In genomic region chr22:50620861-50621490, GRCh38 we compare ENCODE assay signal across 8 cellular contexts. TPM values are rescaled to one million over a fixed set of nuclear protein-coding genes. Genes with fewer than 3 reads are reported as not detected.
A peak's percentile ranks its signal among the peaks of the same experiment; 100 is the strongest.
DNase-seq lines count a peak whose midpoint lies in the region; ATAC-seq and TF ChIP-seq lines count a peak whose summit lies in the region.

No MANE protein-coding gene starts in this region.

- H3K9me3 ChIP-seq in colonic mucosa (no peaks in the 10 kb centered on the region), neural cell (ENCODE audit: low read length) (no peaks in the 10 kb centered on the region), MG63 (no peaks in the 10 kb centered on the region)

- intact Hi-C loops in colonic mucosa (cut with DNase I): no loop called here

- H3K36me3 ChIP-seq in colonic mucosa (no peaks in the 10 kb centered on the region), neural cell (ENCODE audit: insufficient read depth, low read length) (no peaks in the 10 kb centered on the region), MG63 (no peaks in the 10 kb centered on the region)

- no peaks in the 10 kb centered on the region for H4K20me1 ChIP-seq in neural cell (ENCODE audit: insufficient read depth)

- H3K4me3 ChIP-seq in colonic mucosa (peak overlapping the region; percentile 23), neural cell (ENCODE audit: low read length) (peak overlapping the region; percentile 30), MG63 (no peak overlapping the region)

- H3K27ac ChIP-seq in colonic mucosa: peak overlapping the region; percentile 85
- no peak overlapping the region for H3K27ac ChIP-seq in neural cell (ENCODE audit: low read length)

- no peaks in the 10 kb centered on the region for H3K79me2 ChIP-seq in neural cell (replicated peaks; ENCODE audit: insufficient read depth, low read length)

- H3K27me3 ChIP-seq in colonic mucosa: no peaks in the 10 kb centered on the region
- H3K27me3 ChIP-seq in neural cell (ENCODE audit: insufficient read depth, low read depth, low read length): no peaks in the 10 kb centered on the region
- H3K27me3 ChIP-seq in MG63: peaks cover 10% of the 10 kb centered on the region

- no peak overlapping the region for H2AFZ ChIP-seq in neural cell (ENCODE audit: low read depth, low read length)

- ATAC-seq in GM18858 (IDR thresholded peaks at IDR 0.05; ENCODE audit: unreplicated experiment) (peak; percentile 26), HG03060 (IDR thresholded peaks at IDR 0.05; ENCODE audit: low read depth, unreplicated experiment) (peak; percentile 15)

- peaks cover 4% of the 10 kb centered on the region for H3K4me1 ChIP-seq in colonic mucosa

- TF ChIP-seq RAD21 in neural cell (conservative IDR thresholded peaks at IDR 0.05): no peak

- no peaks in the 10 kb centered on the region for H3F3A ChIP-seq in neural cell (ENCODE audit: insufficient read depth, low read length, poor library complexity, severe bottlenecking)

- H3K9me2 ChIP-seq in neural cell (ENCODE audit: insufficient read depth, low read length): no peaks in the 10 kb centered on the region

- H3K9ac ChIP-seq in colonic mucosa (ENCODE audit: low read depth in 2 of 2, low read length in 2 of 2) (peak overlapping the region; percentile 13 to 55), neural cell (ENCODE audit: low read length) (no peak overlapping the region)

- TF ChIP-seq EP300 in neural cell (conservative IDR thresholded peaks at IDR 0.05; ENCODE audit: poor library complexity, severe bottlenecking): no peak

- no peak for TF ChIP-seq CTCF in colonic mucosa (IDR thresholded peaks at IDR 0.05)
- no peak for TF ChIP-seq CTCF in neural cell (IDR thresholded peaks at IDR 0.05; ENCODE audit: poor library complexity, severe bottlenecking)

- H3K4me2 ChIP-seq in neural cell (ENCODE audit: low read length): no peak overlapping the region

- DNase-seq in T-helper 1 cell (peak; percentile 37 to 90 (median 57)), colonic mucosa (peak; percentile 46), MG63 (no peak), NCI-H446 (lab: John Stamatoyannopoulos, UW) (no peak), dermis blood vessel endothelial cell (no peak)

TF ChIP-seq in neural cell, 6 proteins besides CTCF, POLR2A, EP300 and RAD21:
- TF ChIP-seq MXI1 (conservative IDR thresholded peaks at IDR 0.05; ENCODE audit: poor library complexity, severe bottlenecking) (no peak), POLR2AphosphoS5 (IDR thresholded peaks at IDR 0.05) (no peak), SMC3 (conservative IDR thresholded peaks at IDR 0.05; ENCODE audit: poor library complexity) (no peak), EZH2 (IDR thresholded peaks at IDR 0.05; ENCODE audit: borderline replicate concordance, insufficient read depth, low read length, poor library complexity, severe bottlenecking) (no peak), TAF1 (IDR thresholded peaks at IDR 0.05; ENCODE audit: low read depth) (no peak)
- TF ChIP-seq, protein P1, sequence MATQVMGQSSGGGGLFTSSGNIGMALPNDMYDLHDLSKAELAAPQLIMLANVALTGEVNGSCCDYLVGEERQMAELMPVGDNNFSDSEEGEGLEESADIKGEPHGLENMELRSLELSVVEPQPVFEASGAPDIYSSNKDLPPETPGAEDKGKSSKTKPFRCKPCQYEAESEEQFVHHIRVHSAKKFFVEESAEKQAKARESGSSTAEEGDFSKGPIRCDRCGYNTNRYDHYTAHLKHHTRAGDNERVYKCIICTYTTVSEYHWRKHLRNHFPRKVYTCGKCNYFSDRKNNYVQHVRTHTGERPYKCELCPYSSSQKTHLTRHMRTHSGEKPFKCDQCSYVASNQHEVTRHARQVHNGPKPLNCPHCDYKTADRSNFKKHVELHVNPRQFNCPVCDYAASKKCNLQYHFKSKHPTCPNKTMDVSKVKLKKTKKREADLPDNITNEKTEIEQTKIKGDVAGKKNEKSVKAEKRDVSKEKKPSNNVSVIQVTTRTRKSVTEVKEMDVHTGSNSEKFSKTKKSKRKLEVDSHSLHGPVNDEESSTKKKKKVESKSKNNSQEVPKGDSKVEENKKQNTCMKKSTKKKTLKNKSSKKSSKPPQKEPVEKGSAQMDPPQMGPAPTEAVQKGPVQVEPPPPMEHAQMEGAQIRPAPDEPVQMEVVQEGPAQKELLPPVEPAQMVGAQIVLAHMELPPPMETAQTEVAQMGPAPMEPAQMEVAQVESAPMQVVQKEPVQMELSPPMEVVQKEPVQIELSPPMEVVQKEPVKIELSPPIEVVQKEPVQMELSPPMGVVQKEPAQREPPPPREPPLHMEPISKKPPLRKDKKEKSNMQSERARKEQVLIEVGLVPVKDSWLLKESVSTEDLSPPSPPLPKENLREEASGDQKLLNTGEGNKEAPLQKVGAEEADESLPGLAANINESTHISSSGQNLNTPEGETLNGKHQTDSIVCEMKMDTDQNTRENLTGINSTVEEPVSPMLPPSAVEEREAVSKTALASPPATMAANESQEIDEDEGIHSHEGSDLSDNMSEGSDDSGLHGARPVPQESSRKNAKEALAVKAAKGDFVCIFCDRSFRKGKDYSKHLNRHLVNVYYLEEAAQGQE (IDR thresholded peaks at IDR 0.05; ENCODE audit: borderline replicate concordance): no peak
TF ChIP-seq in neural cell: peak in this region for 0.

RNA-seq across cellular contexts. Expression of gene ARSA, which starts 7.0 kb away (rescaled TPM):
- 10 to 100 TPM; 40.6 to 61.0 TPM for total RNA-seq in colonic mucosa
- polyA plus RNA-seq in neural cell: 32.5 and 41.4 TPM in 2 replicates
- polyA minus RNA-seq in neural cell: 12.7 and 14.1 TPM in 2 replicates
- 9.8 and 16.0 TPM in 2 replicates for total RNA-seq in MG63 (2014; rRNA removed; shearing (Covaris generic); ENCODE audit: low replicate concordance)
- total RNA-seq in dermis blood vessel endothelial cell: 24.0 and 30.6 TPM in 2 replicates

RNA-seq across cellular contexts. Expression of gene MAPK8IP2, which starts 20.4 kb away (rescaled TPM):
- total RNA-seq in colonic mucosa: 1 to 10 TPM; 1.2 to 1.4 TPM
- polyA plus RNA-seq in neural cell: 48.0 and 54.5 TPM in 2 replicates
- 63.2 and 71.1 TPM in 2 replicates for polyA minus RNA-seq in neural cell
- 2.2 TPM in 1 of 2 replicates, not detected in the other for total RNA-seq in MG63 (2014; rRNA removed; shearing (Covaris generic); ENCODE audit: low replicate concordance)
- 0.34 and 0.51 TPM in 2 replicates for total RNA-seq in dermis blood vessel endothelial cell

RNA-seq across cellular contexts. Expression of gene CHKB, which starts 38.3 kb away (rescaled TPM):
- total RNA-seq in colonic mucosa (10 to 100 TPM; 52.6 to 89.7 TPM), dermis blood vessel endothelial cell (34.9 and 50.4 TPM in 2 replicates)
- 170 and 173 TPM in 2 replicates for polyA plus RNA-seq in neural cell
- polyA minus RNA-seq in neural cell: 43.5 and 47.5 TPM in 2 replicates
- 1.3 and 5.5 TPM in 2 replicates for total RNA-seq in MG63 (2014; rRNA removed; shearing (Covaris generic); ENCODE audit: low replicate concordance)

RNA-seq across cellular contexts. Expression of gene CPT1B, which starts 42.7 kb away (rescaled TPM):
- 10 to 100 TPM; 20.1 to 21.7 TPM for total RNA-seq in colonic mucosa
- polyA plus RNA-seq in neural cell: 72.4 and 75.1 TPM in 2 replicates
- 14.6 and 17.9 TPM in 2 replicates for polyA minus RNA-seq in neural cell
- total RNA-seq in MG63 (2014; rRNA removed; shearing (Covaris generic); ENCODE audit: low replicate concordance): 4.4 and 9.9 TPM in 2 replicates
- 7.5 and 16.3 TPM in 2 replicates for total RNA-seq in dermis blood vessel endothelial cell

RNA-seq across cellular contexts. Expression of gene SHANK3, which starts 51.6 kb away (rescaled TPM):
- total RNA-seq in colonic mucosa (1 to 10 TPM; 3.6 to 4.3 TPM), dermis blood vessel endothelial cell (33.0 and 42.7 TPM in 2 replicates)
- polyA plus RNA-seq in neural cell: 5.5 and 6.3 TPM in 2 replicates
- 9.6 and 9.7 TPM in 2 replicates for polyA minus RNA-seq in neural cell
- total RNA-seq in MG63 (2014; rRNA removed; shearing (Covaris generic); ENCODE audit: low replicate concordance): 1.3 and 2.6 TPM in 2 replicates

Comparison
In these comparisons a context has a peak if more than half of its experiments do, and no peak if none do; other contexts are left out.
1. DNase-seq: peak in T-helper 1 cell (5 of 5) and colonic mucosa (single experiment); none in MG63 (single experiment), NCI-H446 (0 of 2) and dermis blood vessel endothelial cell (single experiment).